Comparison of ENCODE assay signal across 34 cellular contexts in genomic region chr1:155993595-155993994, GRCh38. TPM values are rescaled to one million over a fixed set of nuclear protein-coding genes. Genes with fewer than 3 reads are reported as not detected.
"Had no signal": no experiment of that assay in that cellular context is flagged by ENCODE, and none has a peak within 500 bp of the region (broad histone marks: within the 10 kb centered on the region; RNA-seq: fewer than 3 reads in every experiment).

No MANE protein-coding gene starts in this region.

- DNase-seq: activated CD4-positive, alpha-beta memory T cell treated with anti-CD3 and anti-CD28 coated beads for 36 hours; activated CD4-positive, alpha-beta T cell treated with anti-CD3 and anti-CD28 coated beads, Interleukin-2, amount 10 ng/mL, durations not matched to agents 24 days and 14 days; activated CD4-positive, CD25-positive, alpha-beta regulatory T cell treated with anti-CD3 and anti-CD28 coated beads, Interleukin-2, amount 50 U/mL, for 72 hours; activated CD8-positive, alpha-beta memory T cell treated with anti-CD3 and anti-CD28 coated beads, Interleukin-2, amount 50 U/mL, for 4 hours; activated gamma-delta T cell treated with Interleukin-2 at 50 U/mL for 16 hours; activated naive CD8-positive, alpha-beta T cell treated with anti-CD3 and anti-CD28 coated beads, Interleukin-2, amount 50 U/mL, for 24 hours; activated T-cell treated with anti-CD3 and anti-CD28 coated beads, Interleukin-2, amount 50 U/mL, for 1 hour; amygdala; endodermal cell; foreskin keratinocyte; heart right ventricle; mammary epithelial cell; nucleus accumbens; psoas muscle; stimulated activated CD4-positive, alpha-beta T cell treated with anti-CD3 and anti-CD28 coated beads, Interleukin-1b, Interleukin-23, amount 100 ng/mL, for 48 hours; stimulated activated CD4-positive, alpha-beta T cell treated with anti-CD3 and anti-CD28 coated beads, Interleukin-4, amount 100 ng/mL, for 4 hours; stimulated activated CD8-positive, alpha-beta memory T cell treated with anti-CD3 and anti-CD28 coated beads, Interleukin-4, amount 100 ng/mL, for 48 hours; stomach; T-helper 2 cell; thyroid gland had no signal

- H3K27me3 ChIP-seq: breast epithelium, esophagus muscularis mucosa, foreskin keratinocyte, heart right ventricle, pancreas, stomach, thyroid gland, upper lobe of left lung had no signal

- H3K4me3 ChIP-seq: breast epithelium, esophagus muscularis mucosa, heart right ventricle, pancreas, psoas muscle, smooth muscle cell, stomach, thyroid gland, upper lobe of left lung had no signal

- H3K27me3 Mint-ChIP-seq: activated CD4-positive, alpha-beta memory T cell treated with anti-CD3 and anti-CD28 coated beads for 36 hours; activated CD4-positive, alpha-beta T cell treated with anti-CD3 and anti-CD28 coated beads, Interleukin-2, amount 10 ng/mL, durations not matched to agents 24 days and 14 days; activated naive CD4-positive, alpha-beta T cell treated with anti-CD3 and anti-CD28 coated beads, Interleukin-2, amount 50 U/mL, for 24 hours; activated naive CD8-positive, alpha-beta T cell treated with anti-CD3 and anti-CD28 coated beads, Interleukin-2, amount 50 U/mL, for 24 hours; central memory CD8-positive, alpha-beta T cell; stimulated activated memory B cell treated with anti-CD40 and anti-IgM and Interleukin-4, amounts not matched to agents 10 μg/mL and 1 μg/mL and 100 μg/mL, for 72 hours had no signal

- H3K4me3 Mint-ChIP-seq: activated CD4-positive, alpha-beta memory T cell treated with anti-CD3 and anti-CD28 coated beads for 36 hours; activated CD4-positive, alpha-beta T cell treated with anti-CD3 and anti-CD28 coated beads, Interleukin-2, amount 10 ng/mL, durations not matched to agents 24 days and 14 days; activated naive CD4-positive, alpha-beta T cell treated with anti-CD3 and anti-CD28 coated beads, Interleukin-2, amount 50 U/mL, for 24 hours; activated naive CD8-positive, alpha-beta T cell treated with anti-CD3 and anti-CD28 coated beads, Interleukin-2, amount 50 U/mL, for 24 hours; activated T-helper 1 cell treated with anti-CD3 and anti-CD28 coated beads, Interleukin-12 subunit alpha, Interleukin-12 subunit beta, Interleukin-2, Interleukin-4 antibody, amounts not matched to agents 30 ng/mL and 10 ng/mL and 1 ng/mL, durations not matched to agents 14 hours and 24 hours and 36 hours; central memory CD8-positive, alpha-beta T cell; dendritic cell treated with granulocyte-macrophage colony-stimulating factor and Interleukin-4, amounts not matched to agents 40 ng/mL and 50 ng/mL, for 4 days; endodermal cell; stimulated activated memory B cell treated with anti-CD40 and anti-IgM and Interleukin-4, amounts not matched to agents 10 μg/mL and 1 μg/mL and 100 μg/mL, for 72 hours had no signal

- H3K4me1 ChIP-seq: breast epithelium, foreskin keratinocyte, pancreas had no signal

- ATAC-seq: activated naive CD8-positive, alpha-beta T cell treated with anti-CD3 and anti-CD28 coated beads, Interleukin-2, amount 50 U/mL, for 24 hours; foreskin keratinocyte; heart right ventricle; left lobe of liver; pancreas; psoas muscle; stimulated activated memory B cell treated with anti-CD40 and anti-IgM and Interleukin-4, amounts not matched to agents 10 μg/mL and 1 μg/mL and 100 μg/mL, for 72 hours had no signal

- H3K4me2 ChIP-seq: smooth muscle cell had no signal

- H3K27ac Mint-ChIP-seq: activated CD4-positive, alpha-beta memory T cell treated with anti-CD3 and anti-CD28 coated beads for 36 hours; activated CD4-positive, alpha-beta T cell treated with anti-CD3 and anti-CD28 coated beads, Interleukin-2, amount 10 ng/mL, durations not matched to agents 24 days and 14 days; activated naive CD4-positive, alpha-beta T cell treated with anti-CD3 and anti-CD28 coated beads, Interleukin-2, amount 50 U/mL, for 24 hours; activated naive CD8-positive, alpha-beta T cell treated with anti-CD3 and anti-CD28 coated beads, Interleukin-2, amount 50 U/mL, for 24 hours; activated T-helper 1 cell treated with anti-CD3 and anti-CD28 coated beads, Interleukin-12 subunit alpha, Interleukin-12 subunit beta, Interleukin-2, Interleukin-4 antibody, amounts not matched to agents 30 ng/mL and 10 ng/mL and 1 ng/mL, durations not matched to agents 14 hours and 24 hours and 36 hours; dendritic cell treated with granulocyte-macrophage colony-stimulating factor and Interleukin-4, amounts not matched to agents 40 ng/mL and 50 ng/mL, for 4 days; endodermal cell; stimulated activated memory B cell treated with anti-CD40 and anti-IgM and Interleukin-4, amounts not matched to agents 10 μg/mL and 1 μg/mL and 100 μg/mL, for 72 hours had no signal

- H3K9me3 ChIP-seq: breast epithelium, esophagus muscularis mucosa, heart right ventricle, pancreas, psoas muscle, stomach, thyroid gland, upper lobe of left lung had no signal

- H3K27ac ChIP-seq: breast epithelium, esophagus muscularis mucosa, foreskin keratinocyte, heart right ventricle, pancreas, psoas muscle, stomach, thyroid gland had no signal

- H3K36me3 Mint-ChIP-seq: activated CD4-positive, alpha-beta memory T cell treated with anti-CD3 and anti-CD28 coated beads for 36 hours; activated naive CD4-positive, alpha-beta T cell treated with anti-CD3 and anti-CD28 coated beads, Interleukin-2, amount 50 U/mL, for 24 hours; stimulated activated memory B cell treated with anti-CD40 and anti-IgM and Interleukin-4, amounts not matched to agents 10 μg/mL and 1 μg/mL and 100 μg/mL, for 72 hours had no signal

- H3K36me3 ChIP-seq: breast epithelium, esophagus muscularis mucosa, heart right ventricle, pancreas, thyroid gland, upper lobe of left lung had no signal

RNA-seq across cellular contexts. Expression of gene RXFP4, which starts 52.2 kb away (rescaled TPM):
- total RNA-seq: activated CD4-positive, alpha-beta memory T cell treated with anti-CD3 and anti-CD28 coated beads for 36 hours; activated CD4-positive, alpha-beta T cell treated with anti-CD3 and anti-CD28 coated beads, Interleukin-2, amount 10 ng/mL, durations not matched to agents 24 days and 14 days; activated CD8-positive, alpha-beta memory T cell treated with anti-CD3 and anti-CD28 coated beads for 36 hours; breast epithelium; endodermal cell; esophagus muscularis mucosa; foreskin keratinocyte; heart right ventricle; kidney epithelial cell; left lobe of liver; mammary epithelial cell; mucosa of gallbladder; psoas muscle; smooth muscle cell; thyroid gland; upper lobe of left lung had no signal
